In the genomic region with DNA sequence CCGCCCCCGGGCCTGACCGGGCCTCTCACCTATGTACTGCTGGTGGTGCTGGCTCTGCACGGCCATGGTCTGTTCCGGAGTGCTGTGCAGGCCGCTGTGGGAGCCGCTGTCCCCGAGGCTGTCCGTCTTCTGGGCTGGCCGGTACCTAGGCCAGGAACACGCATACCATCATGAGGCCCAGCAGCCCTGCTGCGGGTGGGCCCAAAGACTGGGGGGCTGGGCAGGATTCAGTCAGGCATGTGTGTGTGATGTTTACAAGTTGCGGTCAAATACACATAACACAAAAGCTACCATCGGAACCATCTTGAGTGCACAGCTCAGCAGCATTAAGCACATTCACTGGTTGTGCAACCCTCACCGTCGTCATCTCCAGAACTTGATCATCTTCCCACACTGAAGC, we compare ENCODE assay signal across 24 cellular contexts.
"Had no signal": no experiment of that assay in that cellular context is flagged by ENCODE, and none has a peak within 500 bp of the region (broad histone marks: within the 10 kb centered on the region; RNA-seq: fewer than 3 reads in every experiment).

No MANE protein-coding gene starts in this region.

- H3K4me3 ChIP-seq: ascending aorta, cardiac muscle cell, Peyer's patch had no signal

- DNase-seq: activated B cell treated with CpG ODN at 0.5 μM for 24 hours; activated CD4-positive, alpha-beta T cell treated with anti-CD3 and anti-CD28 coated beads for 1 hour; activated CD4-positive, alpha-beta T cell treated with anti-CD3 and anti-CD28 coated beads, Interleukin-2, amount 10 ng/mL, durations not matched to agents 24 days and 14 days; activated CD4-positive, alpha-beta T cell treated with anti-CD3 and anti-CD28 coated beads, Interleukin-2, amount 50 U/mL, for 48 hours; activated CD8-positive, alpha-beta memory T cell treated with anti-CD3 and anti-CD28 coated beads, Interleukin-2, amount 10 ng/mL, durations not matched to agents 7 days and 5 days; activated effector memory CD4-positive, alpha-beta T cell treated with Interleukin-2 at 50 U/mL for 16 hours; activated naive CD4-positive, alpha-beta T cell; activated T-cell treated with anti-CD3 and anti-CD28 coated beads, Interleukin-2, amount 50 U/mL, for 24 hours; amniotic stem cell; Kasumi-1; KBM-7; NCI-H1048; NCI-H1417; NCI-H1930; NCI-H2171; NCI-H226; NCI-H510A; NCI-H526 treated with DMSO at 0.1 percent for 48 hours; NK-92 treated with Interleukin-12 subunit alpha and Interleukin-12 subunit beta, amount 100 ng/mL, for 24 hours; Peyer's patch; SHP77 treated with DMSO at 0.1 percent for 48 hours; T-helper 9 cell had no signal

- ATAC-seq: activated CD8-positive, alpha-beta memory T cell treated with anti-CD3 and anti-CD28 coated beads, Interleukin-2, amount 10 ng/mL, durations not matched to agents 7 days and 5 days had no signal
